20 cellular contexts compared by ENCODE assay signal in genomic region chr17:37051839-37052238, GRCh38.
"Had no signal": no experiment of that assay in that cellular context is flagged by ENCODE, and none has a peak within 500 bp of the region (broad histone marks: within the 10 kb centered on the region; RNA-seq: fewer than 3 reads in every experiment).

No MANE protein-coding gene starts in this region.

- H3K9me3 Mint-ChIP-seq: central memory CD8-positive, alpha-beta T cell; effector memory CD8-positive, alpha-beta T cell; immature natural killer cell; naive thymus-derived CD8-positive, alpha-beta T cell; neural crest cell; stimulated activated naive B cell treated with anti-CD40 and anti-IgM and Interleukin-4, amounts not matched to agents 10 μg/mL and 1 μg/mL and 100 μg/mL, for 72 hours; stimulated activated naive CD8-positive, alpha-beta T cell treated with anti-CD3 and anti-CD28 coated beads, Interleukin-15, amount 100 ng/mL, for 72 hours had no signal

- H3K4me3 Mint-ChIP-seq: central memory CD8-positive, alpha-beta T cell; effector memory CD8-positive, alpha-beta T cell; immature natural killer cell; naive thymus-derived CD8-positive, alpha-beta T cell; neural crest cell; stimulated activated naive B cell treated with anti-CD40 and anti-IgM and Interleukin-4, amounts not matched to agents 10 μg/mL and 1 μg/mL and 100 μg/mL, for 72 hours; stimulated activated naive CD8-positive, alpha-beta T cell treated with anti-CD3 and anti-CD28 coated beads, Interleukin-15, amount 100 ng/mL, for 72 hours had no signal

- H3K27ac ChIP-seq: esophagus squamous epithelium, gastroesophageal sphincter, testis, tibial nerve had no signal

- ATAC-seq: effector memory CD8-positive, alpha-beta T cell; gastroesophageal sphincter; naive thymus-derived CD8-positive, alpha-beta T cell; right cardiac atrium; stimulated activated naive B cell treated with anti-CD40 and anti-IgM and Interleukin-4, amounts not matched to agents 10 μg/mL and 1 μg/mL and 100 μg/mL, for 72 hours; stimulated activated naive CD8-positive, alpha-beta T cell treated with anti-CD3 and anti-CD28 coated beads, Interleukin-15, amount 100 ng/mL, for 72 hours had no signal

- H3K27ac Mint-ChIP-seq: stimulated activated naive B cell treated with anti-CD40 and anti-IgM and Interleukin-4, amounts not matched to agents 10 μg/mL and 1 μg/mL and 100 μg/mL, for 72 hours; stimulated activated naive CD8-positive, alpha-beta T cell treated with anti-CD3 and anti-CD28 coated beads, Interleukin-15, amount 100 ng/mL, for 72 hours had no signal

- DNase-seq: effector memory CD8-positive, alpha-beta T cell; esophagus squamous epithelium; foreskin fibroblast; glutamatergic neuron; immature natural killer cell; mammary epithelial cell; naive thymus-derived CD8-positive, alpha-beta T cell; posterior cingulate gyrus; right cardiac atrium; stimulated activated CD4-positive, alpha-beta T cell treated with anti-CD3 and anti-CD28 coated beads, Interleukin-15, amount 100 ng/mL, for 24 hours; stimulated activated CD4-positive, alpha-beta T cell treated with anti-CD3 and anti-CD28 coated beads, Interleukin-1b, Interleukin-23, amount 100 ng/mL, for 48 hours; stimulated activated CD4-positive, alpha-beta T cell treated with anti-CD3 and anti-CD28 coated beads, Interleukin-4, amount 100 ng/mL, for 24 hours; stimulated activated naive B cell treated with anti-CD40 and anti-IgM and Interleukin-4, amounts not matched to agents 10 μg/mL and 1 μg/mL and 100 μg/mL, for 72 hours; stimulated activated naive CD8-positive, alpha-beta T cell treated with anti-CD3 and anti-CD28 coated beads, Interleukin-15, amount 100 ng/mL, for 72 hours; testis had no signal

- FAIRE-seq: keratinocyte had no signal

- H3K9me3 ChIP-seq: esophagus squamous epithelium, gastroesophageal sphincter, testis, tibial nerve had no signal

- H3K27me3 Mint-ChIP-seq: central memory CD8-positive, alpha-beta T cell; effector memory CD8-positive, alpha-beta T cell; naive thymus-derived CD8-positive, alpha-beta T cell; stimulated activated naive B cell treated with anti-CD40 and anti-IgM and Interleukin-4, amounts not matched to agents 10 μg/mL and 1 μg/mL and 100 μg/mL, for 72 hours; stimulated activated naive CD8-positive, alpha-beta T cell treated with anti-CD3 and anti-CD28 coated beads, Interleukin-15, amount 100 ng/mL, for 72 hours had no signal

- H3K4me1 ChIP-seq: testis had no signal

- H3K27me3 ChIP-seq: esophagus squamous epithelium, gastroesophageal sphincter, testis, tibial nerve had no signal

- H3K4me3 ChIP-seq: esophagus squamous epithelium, gastroesophageal sphincter, testis, tibial nerve had no signal
